In genomic region chr2:61922714-61923113, GRCh38 we compare ENCODE assay signal across 31 cellular contexts.
"Had no signal": no experiment of that assay in that cellular context is flagged by ENCODE, and none has a peak within 500 bp of the region (broad histone marks: within the 10 kb centered on the region; RNA-seq: fewer than 3 reads in every experiment).

No MANE protein-coding gene starts in this region.

- H3K4me3 ChIP-seq: ascending aorta, breast epithelium, cardiac muscle cell, colonic mucosa, dorsolateral prefrontal cortex, gastrocnemius medialis, heart right ventricle had no signal

- H3K27me3 Mint-ChIP-seq: activated CD4-positive, alpha-beta memory T cell treated with anti-CD3 and anti-CD28 coated beads for 36 hours; activated CD4-positive, alpha-beta T cell treated with anti-CD3 and anti-CD28 coated beads for 36 hours; activated CD4-positive, alpha-beta T cell treated with anti-CD3 and anti-CD28 coated beads, Interleukin-2, amount 10 ng/mL, durations not matched to agents 24 days and 14 days; activated CD8-positive, alpha-beta memory T cell treated with anti-CD3 and anti-CD28 coated beads, Interleukin-2, amount 10 ng/mL, durations not matched to agents 7 days and 5 days; activated naive CD4-positive, alpha-beta T cell treated with anti-CD3 and anti-CD28 coated beads, Interleukin-2, amount 50 U/mL, for 24 hours; activated naive CD8-positive, alpha-beta T cell treated with anti-CD3 and anti-CD28 coated beads for 36 hours; activated naive CD8-positive, alpha-beta T cell treated with anti-CD3 and anti-CD28 coated beads, Interleukin-2, amount 50 U/mL, for 24 hours; brain; dendritic cell treated with granulocyte-macrophage colony-stimulating factor and Interleukin-4, amounts not matched to agents 40 ng/mL and 50 ng/mL, for 4 days had no signal

- H3K4me1 ChIP-seq: breast epithelium, colonic mucosa, foreskin keratinocyte had no signal

- H3K36me3 ChIP-seq: ascending aorta, breast epithelium, cardiac muscle cell, colonic mucosa, gastrocnemius medialis had no signal

- H3K27ac ChIP-seq: ascending aorta, breast epithelium, cardiac muscle cell, colonic mucosa, dorsolateral prefrontal cortex, foreskin keratinocyte, gastrocnemius medialis had no signal

- H3K27me3 ChIP-seq: ascending aorta, breast epithelium, cardiac muscle cell, colonic mucosa, dorsolateral prefrontal cortex, foreskin keratinocyte, gastrocnemius medialis, heart right ventricle had no signal

- H3K9me3 ChIP-seq: ascending aorta, breast epithelium, colonic mucosa, gastrocnemius medialis, heart right ventricle had no signal

- H3K9me3 Mint-ChIP-seq: activated CD4-positive, alpha-beta memory T cell treated with anti-CD3 and anti-CD28 coated beads for 36 hours; activated CD4-positive, alpha-beta T cell treated with anti-CD3 and anti-CD28 coated beads, Interleukin-2, amount 10 ng/mL, durations not matched to agents 24 days and 14 days; activated naive CD4-positive, alpha-beta T cell treated with anti-CD3 and anti-CD28 coated beads for 36 hours; activated naive CD4-positive, alpha-beta T cell treated with anti-CD3 and anti-CD28 coated beads, Interleukin-2, amount 50 U/mL, for 24 hours; activated naive CD8-positive, alpha-beta T cell treated with anti-CD3 and anti-CD28 coated beads for 36 hours; activated naive CD8-positive, alpha-beta T cell treated with anti-CD3 and anti-CD28 coated beads, Interleukin-2, amount 50 U/mL, for 24 hours; activated T-helper 1 cell treated with anti-CD3 and anti-CD28 coated beads, Interleukin-12 subunit alpha, Interleukin-12 subunit beta, Interleukin-2, Interleukin-4 antibody, amounts not matched to agents 30 ng/mL and 10 ng/mL and 1 ng/mL, durations not matched to agents 14 hours and 24 hours and 36 hours; activated T-helper 2 cell treated with anti-CD3 and anti-CD28 coated beads, Interferon-gamma antibody, Interleukin-2, Interleukin-4, amounts not matched to agents 10 μg/mL and 5 μg/mL and 100 μg/mL, durations not matched to agents 14 hours and 24 hours and 36 hours; brain; dendritic cell treated with granulocyte-macrophage colony-stimulating factor and Interleukin-4, amounts not matched to agents 40 ng/mL and 50 ng/mL, for 4 days had no signal

- H3K27ac Mint-ChIP-seq: activated CD4-positive, alpha-beta memory T cell treated with anti-CD3 and anti-CD28 coated beads for 36 hours; activated CD4-positive, alpha-beta T cell treated with anti-CD3 and anti-CD28 coated beads for 36 hours; activated CD4-positive, alpha-beta T cell treated with anti-CD3 and anti-CD28 coated beads, Interleukin-2, amount 10 ng/mL, durations not matched to agents 24 days and 14 days; activated CD8-positive, alpha-beta memory T cell treated with anti-CD3 and anti-CD28 coated beads, Interleukin-2, amount 10 ng/mL, durations not matched to agents 7 days and 5 days; activated CD8-positive, alpha-beta T cell treated with anti-CD3 and anti-CD28 coated beads, Interleukin-2, amount 10 ng/mL, durations not matched to agents 7 days and 5 days; activated naive CD4-positive, alpha-beta T cell treated with anti-CD3 and anti-CD28 coated beads for 36 hours; activated naive CD4-positive, alpha-beta T cell treated with anti-CD3 and anti-CD28 coated beads, Interleukin-2, amount 50 U/mL, for 24 hours; activated naive CD8-positive, alpha-beta T cell treated with anti-CD3 and anti-CD28 coated beads for 36 hours; activated naive CD8-positive, alpha-beta T cell treated with anti-CD3 and anti-CD28 coated beads, Interleukin-2, amount 50 U/mL, for 24 hours; activated T-helper 1 cell treated with anti-CD3 and anti-CD28 coated beads, Interleukin-12 subunit alpha, Interleukin-12 subunit beta, Interleukin-2, Interleukin-4 antibody, amounts not matched to agents 30 ng/mL and 10 ng/mL and 1 ng/mL, durations not matched to agents 14 hours and 24 hours and 36 hours; activated T-helper 2 cell treated with anti-CD3 and anti-CD28 coated beads, Interferon-gamma antibody, Interleukin-2, Interleukin-4, amounts not matched to agents 10 μg/mL and 5 μg/mL and 100 μg/mL, durations not matched to agents 14 hours and 24 hours and 36 hours; dendritic cell treated with granulocyte-macrophage colony-stimulating factor and Interleukin-4, amounts not matched to agents 40 ng/mL and 50 ng/mL, for 4 days; endodermal cell had no signal

- H3K4me3 Mint-ChIP-seq: activated CD4-positive, alpha-beta memory T cell treated with anti-CD3 and anti-CD28 coated beads for 36 hours; activated CD4-positive, alpha-beta T cell treated with anti-CD3 and anti-CD28 coated beads for 36 hours; activated CD4-positive, alpha-beta T cell treated with anti-CD3 and anti-CD28 coated beads, Interleukin-2, amount 10 ng/mL, durations not matched to agents 24 days and 14 days; activated CD8-positive, alpha-beta memory T cell treated with anti-CD3 and anti-CD28 coated beads, Interleukin-2, amount 10 ng/mL, durations not matched to agents 7 days and 5 days; activated CD8-positive, alpha-beta T cell treated with anti-CD3 and anti-CD28 coated beads, Interleukin-2, amount 10 ng/mL, durations not matched to agents 7 days and 5 days; activated naive CD4-positive, alpha-beta T cell treated with anti-CD3 and anti-CD28 coated beads for 36 hours; activated naive CD4-positive, alpha-beta T cell treated with anti-CD3 and anti-CD28 coated beads, Interleukin-2, amount 50 U/mL, for 24 hours; activated naive CD8-positive, alpha-beta T cell treated with anti-CD3 and anti-CD28 coated beads for 36 hours; activated naive CD8-positive, alpha-beta T cell treated with anti-CD3 and anti-CD28 coated beads, Interleukin-2, amount 50 U/mL, for 24 hours; activated T-helper 1 cell treated with anti-CD3 and anti-CD28 coated beads, Interleukin-12 subunit alpha, Interleukin-12 subunit beta, Interleukin-2, Interleukin-4 antibody, amounts not matched to agents 30 ng/mL and 10 ng/mL and 1 ng/mL, durations not matched to agents 14 hours and 24 hours and 36 hours; brain; dendritic cell treated with granulocyte-macrophage colony-stimulating factor and Interleukin-4, amounts not matched to agents 40 ng/mL and 50 ng/mL, for 4 days; endodermal cell had no signal

- DNase-seq: activated CD4-positive, alpha-beta memory T cell treated with anti-CD3 and anti-CD28 coated beads for 36 hours; activated CD4-positive, alpha-beta T cell treated with anti-CD3 and anti-CD28 coated beads for 36 hours; activated CD4-positive, alpha-beta T cell treated with anti-CD3 and anti-CD28 coated beads, Interleukin-2, amount 10 ng/mL, durations not matched to agents 24 days and 14 days; activated CD4-positive, CD25-positive, alpha-beta regulatory T cell; activated CD4-positive, CD25-positive, alpha-beta regulatory T cell treated with anti-CD3 and anti-CD28 coated beads, Interleukin-2, amount 50 U/mL, for 72 hours; activated CD8-positive, alpha-beta memory T cell treated with anti-CD3 and anti-CD28 coated beads, Interleukin-2, amount 10 ng/mL, durations not matched to agents 7 days and 5 days; activated CD8-positive, alpha-beta memory T cell treated with anti-CD3 and anti-CD28 coated beads, Interleukin-2, amount 50 U/mL, for 4 hours; activated CD8-positive, alpha-beta T cell treated with anti-CD3 and anti-CD28 coated beads, Interleukin-2, amount 10 ng/mL, durations not matched to agents 7 days and 5 days; activated effector memory CD4-positive, alpha-beta T cell treated with anti-CD3 and anti-CD28 coated beads, Interleukin-2, amount 50 U/mL, for 16 hours; activated naive CD4-positive, alpha-beta T cell treated with anti-CD3 and anti-CD28 coated beads for 36 hours; activated naive CD8-positive, alpha-beta T cell treated with anti-CD3 and anti-CD28 coated beads for 36 hours; activated naive CD8-positive, alpha-beta T cell treated with anti-CD3 and anti-CD28 coated beads, Interleukin-2, amount 50 U/mL, for 24 hours; activated T-cell treated with anti-CD3 and anti-CD28 coated beads, Interleukin-2, amount 50 U/mL, for 1 hour; activated T-cell treated with anti-CD3 and anti-CD28 coated beads, Interleukin-2, amount 50 U/mL, for 48 hours; central memory CD4-positive, alpha-beta T cell; cerebellar nuclear complex; colonic mucosa; dorsolateral prefrontal cortex; effector memory CD4-positive, alpha-beta T cell; endodermal cell; foreskin keratinocyte; gastrocnemius medialis; heart right ventricle had no signal

- H3K4me1 Mint-ChIP-seq: activated CD4-positive, alpha-beta T cell treated with anti-CD3 and anti-CD28 coated beads for 36 hours; activated CD4-positive, alpha-beta T cell treated with anti-CD3 and anti-CD28 coated beads, Interleukin-2, amount 10 ng/mL, durations not matched to agents 24 days and 14 days; activated CD8-positive, alpha-beta memory T cell treated with anti-CD3 and anti-CD28 coated beads, Interleukin-2, amount 10 ng/mL, durations not matched to agents 7 days and 5 days; activated naive CD4-positive, alpha-beta T cell treated with anti-CD3 and anti-CD28 coated beads, Interleukin-2, amount 50 U/mL, for 24 hours; activated naive CD8-positive, alpha-beta T cell treated with anti-CD3 and anti-CD28 coated beads for 36 hours; activated naive CD8-positive, alpha-beta T cell treated with anti-CD3 and anti-CD28 coated beads, Interleukin-2, amount 50 U/mL, for 24 hours; brain had no signal
